In genomic region chr3:189298469-189299375, GRCh38 we compare ENCODE assay signal across 14 cellular contexts.
DNase-seq lines count a peak whose midpoint lies in the region; ATAC-seq and TF ChIP-seq lines count a peak whose summit lies in the region.
"Had no signal": no experiment of that assay in that cellular context is flagged by ENCODE, and none has a peak within 500 bp of the region (broad histone marks: within the 10 kb centered on the region; RNA-seq: fewer than 3 reads in every experiment).

No MANE protein-coding gene starts in this region.

- H3K4me3 Mint-ChIP-seq in natural killer cell treated with Interleukin-12 subunit alpha and Interleukin-12 subunit beta and Interleukin-15 and Interleukin-18, amount 100 ng/mL, for 72 hours, result no peak overlapping the region
- H3K4me3 Mint-ChIP-seq: central memory CD8-positive, alpha-beta T cell; nephron progenitor cell had no signal

- peaks cover 51% of the 10 kb centered on the region; the same call in 1 of the 2 replicates for H3K9me3 ChIP-seq in PC-9 (ENCODE audit: insufficient read depth, low read depth)
- H3K9me3 ChIP-seq: BLaER1 had no signal

- H3K27ac Mint-ChIP-seq in natural killer cell treated with Interleukin-12 subunit alpha and Interleukin-12 subunit beta and Interleukin-15 and Interleukin-18, amount 100 ng/mL, for 72 hours, result no peak overlapping the region
- H3K27ac Mint-ChIP-seq: nephron progenitor cell had no signal

- H3K4me1 ChIP-seq in PC-9 (replicated peaks; ENCODE audit: insufficient read depth), result peaks cover 32% of the 10 kb centered on the region
- H3K4me1 ChIP-seq: BLaER1 had no signal

- no peaks in the 10 kb centered on the region for H3K27me3 ChIP-seq in PC-9 (ENCODE audit: insufficient read depth, low read depth)
- H3K27me3 ChIP-seq: BLaER1 had no signal

- CTCF ChIA-PET in PC-9 (lab: Charles Lee), result no interaction called here

- no peaks in the 10 kb centered on the region for H3K9me3 Mint-ChIP-seq in natural killer cell treated with Interleukin-12 subunit alpha and Interleukin-12 subunit beta and Interleukin-15 and Interleukin-18, amount 100 ng/mL, for 72 hours
- H3K9me3 Mint-ChIP-seq: central memory CD8-positive, alpha-beta T cell; nephron progenitor cell had no signal

- H3K27me3 Mint-ChIP-seq in natural killer cell treated with Interleukin-12 subunit alpha and Interleukin-12 subunit beta and Interleukin-15 and Interleukin-18, amount 100 ng/mL, for 72 hours, result peaks cover 0 to 8% of the 10 kb centered on the region in 2 donors
- H3K27me3 Mint-ChIP-seq: central memory CD8-positive, alpha-beta T cell had no signal

- POLR2A ChIA-PET in PC-9 (lab: Charles Lee; ENCODE audit: unreplicated experiment), result no interaction called here

- no peaks in the 10 kb centered on the region for H3K9me2 ChIP-seq in PC-9 (ENCODE audit: insufficient read depth)

- H2AFZ ChIP-seq in PC-9, result 0 out of 2 replicates have a peak overlapping the region, but pooled peaks have one; percentile 1

- no peak overlapping the region for H3K4me2 ChIP-seq in PC-9
- H3K4me2 ChIP-seq: BLaER1, KMS-11 had no signal

- no peaks in the 10 kb centered on the region for H4K20me1 ChIP-seq in PC-9 (ENCODE audit: insufficient read depth)
- H4K20me1 ChIP-seq: BLaER1 had no signal

- no peaks in the 10 kb centered on the region for H3K79me2 ChIP-seq in PC-9 (ENCODE audit: low read depth)

- no peaks in the 10 kb centered on the region for H3K36me3 Mint-ChIP-seq in natural killer cell treated with Interleukin-12 subunit alpha and Interleukin-12 subunit beta and Interleukin-15 and Interleukin-18, amount 100 ng/mL, for 72 hours

- peak overlapping the region; percentile 21; the same call in 1 of the 2 replicates for H3K27ac ChIP-seq in PC-9
- H3K27ac ChIP-seq: BLaER1, KMS-11 had no signal

- H3F3A ChIP-seq in PC-9 (ENCODE audit: insufficient read depth, low read depth), result peaks cover 20% of the 10 kb centered on the region

- peaks cover 0 to 2% of the 10 kb centered on the region in 2 donors for H3K4me1 Mint-ChIP-seq in natural killer cell treated with Interleukin-12 subunit alpha and Interleukin-12 subunit beta and Interleukin-15 and Interleukin-18, amount 100 ng/mL, for 72 hours (ENCODE audit: low read depth in 2 of 2)

- TF ChIP-seq CTCF in PC-9 (conservative IDR thresholded peaks at IDR 0.05), result no peak

- ATAC-seq in GM18517 (IDR thresholded peaks at IDR 0.05; ENCODE audit: unreplicated experiment), result no peak
- no peak for ATAC-seq in natural killer cell treated with Interleukin-12 subunit alpha and Interleukin-12 subunit beta and Interleukin-15 and Interleukin-18, amount 100 ng/mL, for 72 hours

- BruUV-seq in PC-9 (replicated peaks; lab: Mats Ljungman, UMichigan), result no TSS peak

- no peak overlapping the region for H3K4me3 ChIP-seq in PC-9
- H3K4me3 ChIP-seq: BLaER1, lung had no signal

- peaks cover 22% of the 10 kb centered on the region; the same call in 1 of the 2 replicates for H3K36me3 ChIP-seq in PC-9 (ENCODE audit: low read depth)
- H3K36me3 ChIP-seq: BLaER1 had no signal

- DNase-seq in stimulated activated CD4-positive, alpha-beta T cell treated with anti-CD3 and anti-CD28 coated beads, Interleukin-1b, Interleukin-23, amount 100 ng/mL, for 48 hours, result peak; percentile 41
- DNase-seq in stimulated activated CD4-positive, alpha-beta T cell treated with anti-CD3 and anti-CD28 coated beads, Interleukin-2, amount 100 ng/mL, for 48 hours, result no peak
- DNase-seq in PC-9 (peak in 1 of 2 experiments; percentile 58), fibroblast of gingiva (ENCODE audit: low read depth) (peak; percentile 29), HT-29 (ENCODE audit: low spot score) (no peak)
- no peak for DNase-seq in natural killer cell treated with Interleukin-12 subunit alpha and Interleukin-12 subunit beta and Interleukin-15 and Interleukin-18, amount 100 ng/mL, for 72 hours (ENCODE audit: low spot score)
- DNase-seq: DMS153, NCI-H1436, nephron progenitor cell had no signal

- intact Hi-C loops in PC-9 (cut with micrococcal nuclease; ENCODE audit: unreplicated experiment), result no loop called here

Comparison
In these comparisons a context has a peak if more than half of its experiments do, and no peak if none do; other contexts are left out.
1. DNase-seq: peak in stimulated activated CD4-positive, alpha-beta T cell treated with anti-CD3 and anti-CD28 coated beads, Interleukin-1b, Interleukin-23, amount 100 ng/mL, for 48 hours (single experiment) and fibroblast of gingiva (single experiment); none in stimulated activated CD4-positive, alpha-beta T cell treated with anti-CD3 and anti-CD28 coated beads, Interleukin-2, amount 100 ng/mL, for 48 hours (0 of 2), natural killer cell treated with Interleukin-12 subunit alpha and Interleukin-12 subunit beta and Interleukin-15 and Interleukin-18, amount 100 ng/mL, for 72 hours (single experiment) and HT-29 (single experiment).